In genomic region chr17:75854881-75855309, GRCh38 we compare ENCODE assay signal across 6 cellular contexts. TPM values are rescaled to one million over a fixed set of nuclear protein-coding genes. Genes with fewer than 3 reads are reported as not detected.
DNase-seq lines count a peak whose midpoint lies in the region; ATAC-seq, FAIRE-seq and TF ChIP-seq lines count a peak whose summit lies in the region.

No MANE protein-coding gene starts in this region.

- POLR2A ChIA-PET in AG04450 (lab: Yijun Ruan, JAX) (interaction anchor here (0.6 to 2.1 kb wide), 18 partner anchors 8 to 285 kb away, joined by 3 to 21 read pairs (median 4); partner anchors contain the start of genes FBF1, MRPL38, TRIM47 and TRIM65), Panc1 (lab: Charles Lee) (interaction anchor here (0.5 to 1.4 kb wide), 6 partner anchors 15 to 77 kb away, joined by 3 to 6 read pairs (median 4); a partner anchor contains a TSS)

- TF ChIP-seq CTCF in AG04450 (IDR thresholded peaks at IDR 0.05; ENCODE audit: low read depth, low read length) (no peak), Panc1 (IDR thresholded peaks at IDR 0.05) (no peak), kidney (IDR thresholded peaks at IDR 0.05; ENCODE audit: borderline replicate concordance, extremely low read depth, insufficient read depth) (no peak), Calu3 (IDR thresholded peaks at IDR 0.05; ENCODE audit: unreplicated experiment) (no peak)

- peaks cover 3% of the 10 kb centered on the region for H3K36me3 Mint-ChIP-seq in activated T-helper 1 cell treated with anti-CD3 and anti-CD28 coated beads, Interleukin-12 subunit alpha, Interleukin-12 subunit beta, Interleukin-2, Interleukin-4 antibody, amounts not matched to agents 30 ng/mL and 10 ng/mL and 1 ng/mL, durations not matched to agents 14 hours and 24 hours and 36 hours (ENCODE audit: low read depth)
- H3K36me3 Mint-ChIP-seq in Calu3 (ENCODE audit: insufficient read depth, unreplicated experiment), result peaks cover 36% of the 10 kb centered on the region

- peaks cover 34% of the 10 kb centered on the region for H3K4me1 Mint-ChIP-seq in activated T-helper 1 cell treated with anti-CD3 and anti-CD28 coated beads, Interleukin-12 subunit alpha, Interleukin-12 subunit beta, Interleukin-2, Interleukin-4 antibody, amounts not matched to agents 30 ng/mL and 10 ng/mL and 1 ng/mL, durations not matched to agents 14 hours and 24 hours and 36 hours (ENCODE audit: low read depth)
- peaks cover 8% of the 10 kb centered on the region for H3K4me1 Mint-ChIP-seq in Calu3 (ENCODE audit: low read depth, unreplicated experiment)

- in situ Hi-C loops in Panc1 (cut with HindIII; ENCODE audit: low pct_unique_long_range_greater_than_20kb, low sequenced_read_pairs), result no loop called here

- peak overlapping the region; percentile 47 for H3K27ac ChIP-seq in AG04450 (ENCODE audit: low read depth, low read length)
- peak overlapping the region; percentile 82 for H3K27ac ChIP-seq in Panc1 (ENCODE audit: low read length)
- peak overlapping the region; percentile 99 for H3K27ac ChIP-seq in kidney (ENCODE audit: low read depth in 2 of 2, low read length in 2 of 2)

- H3K36me3 ChIP-seq in Panc1 (ENCODE audit: control insufficient read depth, insufficient read depth, low read length) (no peaks in the 10 kb centered on the region; the same call in 1 of the 2 replicates), kidney (ENCODE audit: control insufficient read depth in 1 of 2, insufficient read depth in 2 of 2, low read length in 2 of 2) (peaks cover 8 to 15% of the 10 kb centered on the region in 2 donors)

- no peak for FAIRE-seq in kidney (lab: Jason Lieb, UNC)

- ATAC-seq in Panc1 (peak; percentile 4; the same call in 1 of the 2 replicates), HG02759 (IDR thresholded peaks at IDR 0.05; ENCODE audit: unreplicated experiment) (no peak)

- peak overlapping the region; percentile 94 for H3K4me3 ChIP-seq in AG04450 (ENCODE audit: low read depth, low read length)
- peak overlapping the region; percentile 91 to 97 for H3K4me3 ChIP-seq in Panc1 (ENCODE audit: low read depth in 2 of 2, low read length in 2 of 2)
- H3K4me3 ChIP-seq in kidney (ENCODE audit: low read length in 2 of 2), result peak overlapping the region; percentile 80

- H3K27me3 ChIP-seq in AG04450 (ENCODE audit: control insufficient read depth, insufficient read depth, low read length) (no peaks in the 10 kb centered on the region), Panc1 (ENCODE audit: control insufficient read depth, insufficient read depth, low read length) (no peaks in the 10 kb centered on the region)

- CTCF ChIA-PET in AG04450 (lab: Charles Lee), result interaction anchor here (0.6 to 3.5 kb wide), 12 partner anchors 9 to 105 kb away, joined by 3 to 18 read pairs (median 4); no protein-coding TSS in a partner anchor
- CTCF ChIA-PET in Panc1 (lab: Charles Lee), result interaction anchor here (0.6 to 1.8 kb wide), 5 partner anchors 9 to 222 kb away, joined by 3 to 22 read pairs (median 4); partner anchors contain the start of gene SMIM5
- CTCF ChIA-PET in Calu3 (lab: Charles Lee), result interaction anchor here (0.5 to 3.2 kb wide), 18 partner anchors 10 to 409 kb away, joined by 3 to 46 read pairs (median 5); partner anchors contain the start of genes SMIM5, TRIM47, TRIM65 and UNC13D

- BruUV-seq in Panc1 (replicated peaks; lab: Mats Ljungman, UMichigan) (no TSS peak), Calu3 (replicated peaks; lab: Mats Ljungman, UMichigan) (no TSS peak)

- H3K9ac ChIP-seq in kidney (ENCODE audit: low read length in 2 of 2), result peak overlapping the region; percentile 81 to 91

- no peak overlapping the region for H3K4me3 Mint-ChIP-seq in activated T-helper 1 cell treated with anti-CD3 and anti-CD28 coated beads, Interleukin-12 subunit alpha, Interleukin-12 subunit beta, Interleukin-2, Interleukin-4 antibody, amounts not matched to agents 30 ng/mL and 10 ng/mL and 1 ng/mL, durations not matched to agents 14 hours and 24 hours and 36 hours
- H3K4me3 Mint-ChIP-seq in Calu3 (ENCODE audit: low read depth, unreplicated experiment), result no peak overlapping the region

- peaks cover 19% of the 10 kb centered on the region for H3K4me1 ChIP-seq in Panc1 (ENCODE audit: control insufficient read depth, insufficient read depth, low read length)
- H3K4me1 ChIP-seq in kidney (ENCODE audit: control insufficient read depth in 1 of 2, insufficient read depth in 1 of 2, low read depth in 1 of 2, low read length in 2 of 2), result peaks cover 12 to 14% of the 10 kb centered on the region in 2 donors

- intact Hi-C loops in Panc1 (cut with micrococcal nuclease; ENCODE audit: unreplicated experiment), result no loop called here
- intact Hi-C loops in kidney (cut with DNase I), result no loop called here
- intact Hi-C loops in activated T-helper 1 cell treated with anti-CD3 and anti-CD28 coated beads, Interleukin-12 subunit alpha, Interleukin-12 subunit beta, Interleukin-2, Interleukin-4 antibody, amounts not matched to agents 30 ng/mL and 10 ng/mL and 1 ng/mL, durations not matched to agents 14 hours and 24 hours and 36 hours (cut with micrococcal nuclease), result loop anchor here (1.0 to 2.0 kb wide), 11 partner anchors 11 to 188 kb away; partner anchors contain the start of genes ACOX1, FBF1, MRPL38 and RECQL5
- intact Hi-C loops in Calu3 (cut with micrococcal nuclease; ENCODE audit: unreplicated experiment), result no loop called here

- no peak overlapping the region for H3K27ac Mint-ChIP-seq in activated T-helper 1 cell treated with anti-CD3 and anti-CD28 coated beads, Interleukin-12 subunit alpha, Interleukin-12 subunit beta, Interleukin-2, Interleukin-4 antibody, amounts not matched to agents 30 ng/mL and 10 ng/mL and 1 ng/mL, durations not matched to agents 14 hours and 24 hours and 36 hours
- H3K27ac Mint-ChIP-seq in Calu3 (ENCODE audit: unreplicated experiment), result no peak overlapping the region

- H3K27me3 Mint-ChIP-seq in activated T-helper 1 cell treated with anti-CD3 and anti-CD28 coated beads, Interleukin-12 subunit alpha, Interleukin-12 subunit beta, Interleukin-2, Interleukin-4 antibody, amounts not matched to agents 30 ng/mL and 10 ng/mL and 1 ng/mL, durations not matched to agents 14 hours and 24 hours and 36 hours (ENCODE audit: insufficient read depth), result no peaks in the 10 kb centered on the region
- no peaks in the 10 kb centered on the region for H3K27me3 Mint-ChIP-seq in Calu3 (ENCODE audit: unreplicated experiment)

- DNase-seq in AG04450 (ENCODE audit: low read depth, low spot score), result no peak
- DNase-seq in Panc1 (ENCODE audit: low read depth, low spot score), result no peak
- DNase-seq in kidney, result no peak
- DNase-seq in activated T-helper 1 cell treated with anti-CD3 and anti-CD28 coated beads, Interleukin-12 subunit alpha, Interleukin-12 subunit beta, Interleukin-2, Interleukin-4 antibody, amounts not matched to agents 30 ng/mL and 10 ng/mL and 1 ng/mL, durations not matched to agents 14 hours and 24 hours and 36 hours (ENCODE audit: low spot score), result no peak
- DNase-seq in Calu3, result no peak

- H3K9me3 Mint-ChIP-seq in activated T-helper 1 cell treated with anti-CD3 and anti-CD28 coated beads, Interleukin-12 subunit alpha, Interleukin-12 subunit beta, Interleukin-2, Interleukin-4 antibody, amounts not matched to agents 30 ng/mL and 10 ng/mL and 1 ng/mL, durations not matched to agents 14 hours and 24 hours and 36 hours, result no peaks in the 10 kb centered on the region
- no peaks in the 10 kb centered on the region for H3K9me3 Mint-ChIP-seq in Calu3 (ENCODE audit: low read depth, unreplicated experiment)

- H3K9me3 ChIP-seq in AG04450 (ENCODE audit: control insufficient read depth, insufficient read depth, low read length), result no peaks in the 10 kb centered on the region
- no peaks in the 10 kb centered on the region for H3K9me3 ChIP-seq in Panc1 (ENCODE audit: control insufficient read depth, insufficient read depth, low read depth, low read length)
- no peaks in the 10 kb centered on the region for H3K9me3 ChIP-seq in kidney (ENCODE audit: control insufficient read depth in 1 of 2, low read length in 2 of 2)

RNA-seq across cellular contexts. Expression of gene WBP2, which starts 0.2 kb away (rescaled TPM):
- polyA plus RNA-seq in AG04450 (2011; rRNA removed) (33.3 and 35.3 TPM in 2 replicates), kidney (ENCODE audit: insufficient read depth, low read depth, low replicate concordance) (151 TPM)
- 30.2 and 36.0 TPM in 2 replicates for polyA minus RNA-seq in AG04450 (2011; rRNA and poly(A)+ RNA removed)
- total RNA-seq in Panc1 (2021; ENCODE audit: unreplicated experiment) (163 TPM), kidney (135 TPM), Calu3 (2022) (126 and 133 TPM in 2 replicates)
- 195 TPM for polyA plus RNA-seq in Panc1 (2012; ENCODE audit: insufficient read length)
- total RNA-seq in activated T-helper 1 cell treated with anti-CD3 and anti-CD28 coated beads, Interleukin-12 subunit alpha, Interleukin-12 subunit beta, Interleukin-2, Interleukin-4 antibody, amounts not matched to agents 30 ng/mL and 10 ng/mL and 1 ng/mL, durations not matched to agents 14 hours and 24 hours and 36 hours, result 68.8 and 74.4 TPM in 2 replicates

RNA-seq across cellular contexts. Expression of gene UNC13D, which starts 10.7 kb away (rescaled TPM):
- polyA plus RNA-seq in AG04450 (2011; rRNA removed) (0.11 and 0.16 TPM in 2 replicates), kidney (ENCODE audit: insufficient read depth, low read depth, low replicate concordance) (3.8 TPM)
- 0.14 and 0.56 TPM in 2 replicates for polyA minus RNA-seq in AG04450 (2011; rRNA and poly(A)+ RNA removed)
- total RNA-seq in Panc1 (2021; ENCODE audit: unreplicated experiment) (12.7 TPM), kidney (26.1 TPM), Calu3 (2022) (103 and 104 TPM in 2 replicates)
- polyA plus RNA-seq in Panc1 (2012; ENCODE audit: insufficient read length), result 6.7 TPM
- 185 and 186 TPM in 2 replicates for total RNA-seq in activated T-helper 1 cell treated with anti-CD3 and anti-CD28 coated beads, Interleukin-12 subunit alpha, Interleukin-12 subunit beta, Interleukin-2, Interleukin-4 antibody, amounts not matched to agents 30 ng/mL and 10 ng/mL and 1 ng/mL, durations not matched to agents 14 hours and 24 hours and 36 hours

RNA-seq across cellular contexts. Expression of gene TRIM47, which starts 23.5 kb away (rescaled TPM):
- polyA plus RNA-seq in AG04450 (2011; rRNA removed) (5.7 and 9.2 TPM in 2 replicates), kidney (ENCODE audit: insufficient read depth, low read depth, low replicate concordance) (95.0 TPM)
- 8.8 and 13.8 TPM in 2 replicates for polyA minus RNA-seq in AG04450 (2011; rRNA and poly(A)+ RNA removed)
- total RNA-seq in Panc1 (2021; ENCODE audit: unreplicated experiment) (125 TPM), kidney (118 TPM), Calu3 (2022) (51.2 and 54.1 TPM in 2 replicates)
- 145 TPM for polyA plus RNA-seq in Panc1 (2012; ENCODE audit: insufficient read length)
- 30.5 and 32.7 TPM in 2 replicates for total RNA-seq in activated T-helper 1 cell treated with anti-CD3 and anti-CD28 coated beads, Interleukin-12 subunit alpha, Interleukin-12 subunit beta, Interleukin-2, Interleukin-4 antibody, amounts not matched to agents 30 ng/mL and 10 ng/mL and 1 ng/mL, durations not matched to agents 14 hours and 24 hours and 36 hours

RNA-seq across cellular contexts. Expression of gene TRIM65, which starts 41.9 kb away (rescaled TPM):
- 6.5 and 8.7 TPM in 2 replicates for polyA plus RNA-seq in AG04450 (2011; rRNA removed)
- polyA minus RNA-seq in AG04450 (2011; rRNA and poly(A)+ RNA removed), result 6.3 and 8.6 TPM in 2 replicates
- total RNA-seq in Panc1 (2021; ENCODE audit: unreplicated experiment), result 48.6 TPM
- polyA plus RNA-seq in Panc1 (2012; ENCODE audit: insufficient read length), result 51.2 TPM
- 23.6 TPM for total RNA-seq in kidney
- polyA plus RNA-seq in kidney (ENCODE audit: insufficient read depth, low read depth, low replicate concordance), result 11.5 TPM
- total RNA-seq in activated T-helper 1 cell treated with anti-CD3 and anti-CD28 coated beads, Interleukin-12 subunit alpha, Interleukin-12 subunit beta, Interleukin-2, Interleukin-4 antibody, amounts not matched to agents 30 ng/mL and 10 ng/mL and 1 ng/mL, durations not matched to agents 14 hours and 24 hours and 36 hours, result 45.0 and 53.7 TPM in 2 replicates
- total RNA-seq in Calu3 (2022), result 15.4 and 18.9 TPM in 2 replicates

RNA-seq across cellular contexts. Expression of gene MRPL38, which starts 49.8 kb away (rescaled TPM):
- 16.6 and 21.9 TPM in 2 replicates for polyA plus RNA-seq in AG04450 (2011; rRNA removed)
- polyA minus RNA-seq in AG04450 (2011; rRNA and poly(A)+ RNA removed), result 21.9 and 33.7 TPM in 2 replicates
- 165 TPM for total RNA-seq in Panc1 (2021; ENCODE audit: unreplicated experiment)
- 180 TPM for polyA plus RNA-seq in Panc1 (2012; ENCODE audit: insufficient read length)
- 89.8 TPM for total RNA-seq in kidney
- polyA plus RNA-seq in kidney (ENCODE audit: insufficient read depth, low read depth, low replicate concordance), result 114 TPM
- 151 and 160 TPM in 2 replicates for total RNA-seq in activated T-helper 1 cell treated with anti-CD3 and anti-CD28 coated beads, Interleukin-12 subunit alpha, Interleukin-12 subunit beta, Interleukin-2, Interleukin-4 antibody, amounts not matched to agents 30 ng/mL and 10 ng/mL and 1 ng/mL, durations not matched to agents 14 hours and 24 hours and 36 hours
- total RNA-seq in Calu3 (2022), result 112 and 130 TPM in 2 replicates

Comparison
In these comparisons a context has a peak if more than half of its experiments do, and no peak if none do; other contexts are left out.
1. H3K27ac ChIP-seq: peak in every context shown above with its lines; median percentile 99 in kidney; 82 in Panc1; 47 in AG04450.